In the genomic region with DNA sequence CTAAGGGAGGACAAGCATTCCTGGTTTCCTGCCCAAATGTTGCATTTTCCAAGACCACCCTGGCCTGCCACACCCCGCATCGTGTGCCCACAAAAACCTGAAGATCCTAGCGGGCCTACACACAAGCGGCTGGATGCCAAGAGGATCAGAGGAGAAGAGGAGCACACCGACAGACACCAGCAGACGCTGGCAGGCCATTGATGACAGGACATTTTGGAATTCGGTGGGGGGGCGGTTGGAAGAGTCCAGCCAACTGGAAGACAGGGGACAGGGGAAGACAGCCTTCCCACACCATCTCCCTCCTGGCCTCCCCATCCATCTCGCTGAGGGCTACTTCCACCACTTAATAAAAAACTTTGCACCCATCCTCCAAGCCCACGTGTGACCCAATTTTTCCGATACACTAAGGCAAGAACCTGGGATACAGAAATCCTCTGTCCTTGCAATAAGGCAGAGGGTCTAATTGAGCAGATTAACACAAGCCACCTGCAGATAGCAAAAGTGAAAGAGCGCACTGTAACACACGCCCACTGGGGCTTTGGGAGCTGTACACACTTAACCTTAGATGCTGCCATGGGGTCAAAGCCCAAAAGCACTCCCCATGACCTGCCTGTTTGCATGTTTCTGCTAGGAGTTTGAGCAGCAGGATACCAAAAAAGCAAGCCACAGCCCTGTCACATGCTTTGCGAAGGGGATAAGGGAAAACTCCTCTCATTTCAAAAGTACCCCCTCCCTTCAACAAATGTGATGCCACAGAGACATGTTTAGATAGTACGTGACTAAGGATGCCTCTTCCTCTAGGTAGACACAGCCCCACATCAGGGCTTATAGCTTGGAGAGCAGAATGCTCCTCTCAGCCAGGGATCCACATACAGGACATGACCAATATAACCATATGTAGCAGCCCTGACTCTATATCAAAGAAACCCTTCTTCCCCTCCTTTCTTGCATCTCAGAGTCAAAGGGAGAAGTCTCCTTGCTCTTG, we compare ENCODE assay signal across 1 cellular context.
TF ChIP-seq lines count a peak whose summit lies in the region.

No MANE protein-coding gene starts in this region.

TF ChIP-seq in GM23338, 12 proteins besides CTCF, POLR2A, EP300 and RAD21 (continued from another document):
- TF ChIP-seq, protein P1, sequence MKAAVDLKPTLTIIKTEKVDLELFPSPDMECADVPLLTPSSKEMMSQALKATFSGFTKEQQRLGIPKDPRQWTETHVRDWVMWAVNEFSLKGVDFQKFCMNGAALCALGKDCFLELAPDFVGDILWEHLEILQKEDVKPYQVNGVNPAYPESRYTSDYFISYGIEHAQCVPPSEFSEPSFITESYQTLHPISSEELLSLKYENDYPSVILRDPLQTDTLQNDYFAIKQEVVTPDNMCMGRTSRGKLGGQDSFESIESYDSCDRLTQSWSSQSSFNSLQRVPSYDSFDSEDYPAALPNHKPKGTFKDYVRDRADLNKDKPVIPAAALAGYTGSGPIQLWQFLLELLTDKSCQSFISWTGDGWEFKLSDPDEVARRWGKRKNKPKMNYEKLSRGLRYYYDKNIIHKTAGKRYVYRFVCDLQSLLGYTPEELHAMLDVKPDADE (IDR thresholded peaks at IDR 0.05) = no peak
- TF ChIP-seq, protein P2, sequence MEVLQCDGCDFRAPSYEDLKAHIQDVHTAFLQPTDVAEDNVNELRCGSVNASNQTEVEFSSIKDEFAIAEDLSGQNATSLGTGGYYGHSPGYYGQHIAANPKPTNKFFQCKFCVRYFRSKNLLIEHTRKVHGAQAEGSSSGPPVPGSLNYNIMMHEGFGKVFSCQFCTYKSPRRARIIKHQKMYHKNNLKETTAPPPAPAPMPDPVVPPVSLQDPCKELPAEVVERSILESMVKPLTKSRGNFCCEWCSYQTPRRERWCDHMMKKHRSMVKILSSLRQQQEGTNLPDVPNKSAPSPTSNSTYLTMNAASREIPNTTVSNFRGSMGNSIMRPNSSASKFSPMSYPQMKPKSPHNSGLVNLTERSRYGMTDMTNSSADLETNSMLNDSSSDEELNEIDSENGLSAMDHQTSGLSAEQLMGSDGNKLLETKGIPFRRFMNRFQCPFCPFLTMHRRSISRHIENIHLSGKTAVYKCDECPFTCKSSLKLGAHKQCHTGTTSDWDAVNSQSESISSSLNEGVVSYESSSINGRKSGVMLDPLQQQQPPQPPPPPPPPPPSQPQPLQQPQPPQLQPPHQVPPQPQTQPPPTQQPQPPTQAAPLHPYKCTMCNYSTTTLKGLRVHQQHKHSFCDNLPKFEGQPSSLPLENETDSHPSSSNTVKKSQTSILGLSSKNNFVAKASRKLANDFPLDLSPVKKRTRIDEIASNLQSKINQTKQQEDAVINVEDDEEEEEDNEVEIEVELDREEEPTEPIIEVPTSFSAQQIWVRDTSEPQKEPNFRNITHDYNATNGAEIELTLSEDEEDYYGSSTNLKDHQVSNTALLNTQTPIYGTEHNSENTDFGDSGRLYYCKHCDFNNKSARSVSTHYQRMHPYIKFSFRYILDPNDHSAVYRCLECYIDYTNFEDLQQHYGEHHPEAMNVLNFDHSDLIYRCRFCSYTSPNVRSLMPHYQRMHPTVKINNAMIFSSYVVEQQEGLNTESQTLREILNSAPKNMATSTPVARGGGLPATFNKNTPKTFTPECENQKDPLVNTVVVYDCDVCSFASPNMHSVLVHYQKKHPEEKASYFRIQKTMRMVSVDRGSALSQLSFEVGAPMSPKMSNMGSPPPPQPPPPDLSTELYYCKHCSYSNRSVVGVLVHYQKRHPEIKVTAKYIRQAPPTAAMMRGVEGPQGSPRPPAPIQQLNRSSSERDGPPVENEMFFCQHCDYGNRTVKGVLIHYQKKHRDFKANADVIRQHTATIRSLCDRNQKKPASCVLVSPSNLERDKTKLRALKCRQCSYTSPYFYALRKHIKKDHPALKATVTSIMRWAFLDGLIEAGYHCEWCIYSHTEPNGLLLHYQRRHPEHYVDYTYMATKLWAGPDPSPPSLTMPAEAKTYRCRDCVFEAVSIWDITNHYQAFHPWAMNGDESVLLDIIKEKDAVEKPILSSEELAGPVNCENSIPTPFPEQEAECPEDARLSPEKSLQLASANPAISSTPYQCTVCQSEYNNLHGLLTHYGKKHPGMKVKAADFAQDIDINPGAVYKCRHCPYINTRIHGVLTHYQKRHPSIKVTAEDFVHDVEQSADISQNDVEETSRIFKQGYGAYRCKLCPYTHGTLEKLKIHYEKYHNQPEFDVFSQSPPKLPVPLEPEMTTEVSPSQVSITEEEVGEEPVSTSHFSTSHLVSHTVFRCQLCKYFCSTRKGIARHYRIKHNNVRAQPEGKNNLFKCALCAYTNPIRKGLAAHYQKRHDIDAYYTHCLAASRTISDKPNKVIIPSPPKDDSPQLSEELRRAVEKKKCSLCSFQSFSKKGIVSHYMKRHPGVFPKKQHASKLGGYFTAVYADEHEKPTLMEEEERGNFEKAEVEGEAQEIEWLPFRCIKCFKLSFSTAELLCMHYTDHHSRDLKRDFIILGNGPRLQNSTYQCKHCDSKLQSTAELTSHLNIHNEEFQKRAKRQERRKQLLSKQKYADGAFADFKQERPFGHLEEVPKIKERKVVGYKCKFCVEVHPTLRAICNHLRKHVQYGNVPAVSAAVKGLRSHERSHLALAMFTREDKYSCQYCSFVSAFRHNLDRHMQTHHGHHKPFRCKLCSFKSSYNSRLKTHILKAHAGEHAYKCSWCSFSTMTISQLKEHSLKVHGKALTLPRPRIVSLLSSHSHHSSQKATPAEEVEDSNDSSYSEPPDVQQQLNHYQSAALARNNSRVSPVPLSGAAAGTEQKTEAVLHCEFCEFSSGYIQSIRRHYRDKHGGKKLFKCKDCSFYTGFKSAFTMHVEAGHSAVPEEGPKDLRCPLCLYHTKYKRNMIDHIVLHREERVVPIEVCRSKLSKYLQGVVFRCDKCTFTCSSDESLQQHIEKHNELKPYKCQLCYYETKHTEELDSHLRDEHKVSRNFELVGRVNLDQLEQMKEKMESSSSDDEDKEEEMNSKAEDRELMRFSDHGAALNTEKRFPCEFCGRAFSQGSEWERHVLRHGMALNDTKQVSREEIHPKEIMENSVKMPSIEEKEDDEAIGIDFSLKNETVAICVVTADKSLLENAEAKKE (CRISPR knock-in tag; IDR thresholded peaks at IDR 0.05) = no peak
- TF ChIP-seq, protein P3, sequence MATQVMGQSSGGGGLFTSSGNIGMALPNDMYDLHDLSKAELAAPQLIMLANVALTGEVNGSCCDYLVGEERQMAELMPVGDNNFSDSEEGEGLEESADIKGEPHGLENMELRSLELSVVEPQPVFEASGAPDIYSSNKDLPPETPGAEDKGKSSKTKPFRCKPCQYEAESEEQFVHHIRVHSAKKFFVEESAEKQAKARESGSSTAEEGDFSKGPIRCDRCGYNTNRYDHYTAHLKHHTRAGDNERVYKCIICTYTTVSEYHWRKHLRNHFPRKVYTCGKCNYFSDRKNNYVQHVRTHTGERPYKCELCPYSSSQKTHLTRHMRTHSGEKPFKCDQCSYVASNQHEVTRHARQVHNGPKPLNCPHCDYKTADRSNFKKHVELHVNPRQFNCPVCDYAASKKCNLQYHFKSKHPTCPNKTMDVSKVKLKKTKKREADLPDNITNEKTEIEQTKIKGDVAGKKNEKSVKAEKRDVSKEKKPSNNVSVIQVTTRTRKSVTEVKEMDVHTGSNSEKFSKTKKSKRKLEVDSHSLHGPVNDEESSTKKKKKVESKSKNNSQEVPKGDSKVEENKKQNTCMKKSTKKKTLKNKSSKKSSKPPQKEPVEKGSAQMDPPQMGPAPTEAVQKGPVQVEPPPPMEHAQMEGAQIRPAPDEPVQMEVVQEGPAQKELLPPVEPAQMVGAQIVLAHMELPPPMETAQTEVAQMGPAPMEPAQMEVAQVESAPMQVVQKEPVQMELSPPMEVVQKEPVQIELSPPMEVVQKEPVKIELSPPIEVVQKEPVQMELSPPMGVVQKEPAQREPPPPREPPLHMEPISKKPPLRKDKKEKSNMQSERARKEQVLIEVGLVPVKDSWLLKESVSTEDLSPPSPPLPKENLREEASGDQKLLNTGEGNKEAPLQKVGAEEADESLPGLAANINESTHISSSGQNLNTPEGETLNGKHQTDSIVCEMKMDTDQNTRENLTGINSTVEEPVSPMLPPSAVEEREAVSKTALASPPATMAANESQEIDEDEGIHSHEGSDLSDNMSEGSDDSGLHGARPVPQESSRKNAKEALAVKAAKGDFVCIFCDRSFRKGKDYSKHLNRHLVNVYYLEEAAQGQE (IDR thresholded peaks at IDR 0.05; ENCODE audit: unreplicated experiment) = no peak
- TF ChIP-seq EZH2 (IDR thresholded peaks at IDR 0.05; ENCODE audit: low read depth, unreplicated experiment) (no peak), STAT1 (IDR thresholded peaks at IDR 0.05; ENCODE audit: unreplicated experiment) (no peak)
